ENCODE assay signal across 1 cellular context in the genomic region with DNA sequence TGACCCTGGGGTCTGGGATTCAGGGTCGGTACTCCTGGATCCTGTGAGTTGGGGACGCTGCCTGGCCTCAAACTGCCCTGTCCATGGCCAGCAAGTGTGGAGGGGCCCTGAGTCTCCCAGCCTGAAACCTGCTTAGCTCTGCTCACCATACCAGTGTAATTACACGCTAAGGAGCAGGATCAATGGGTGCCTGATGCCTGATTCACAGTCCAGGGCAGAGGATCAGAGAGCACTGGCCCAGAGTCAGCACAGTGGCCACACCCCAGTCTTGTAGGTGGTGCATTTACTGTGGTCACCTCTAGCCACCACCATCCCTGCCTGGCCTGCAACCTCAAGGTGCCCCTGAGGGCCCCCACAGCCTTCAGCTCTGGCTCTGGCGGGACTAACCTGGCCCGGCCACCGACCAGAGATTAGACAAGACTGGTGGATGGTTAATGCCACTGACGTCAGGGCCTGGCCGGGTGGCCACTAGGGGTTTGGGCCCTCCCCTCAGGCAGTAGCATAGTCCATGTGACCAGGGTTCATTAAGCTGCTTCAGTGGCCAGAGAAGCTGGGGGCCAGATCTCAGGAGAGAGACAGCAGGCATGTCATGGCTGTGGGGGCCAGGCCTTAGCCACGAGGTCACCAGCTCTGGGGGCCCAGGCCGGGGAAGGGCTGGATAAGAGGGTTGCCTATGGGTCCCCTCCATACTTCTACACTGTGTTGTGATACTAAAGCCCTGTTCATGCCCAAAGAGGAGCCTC.
TF ChIP-seq lines count a peak whose summit lies in the region.

No MANE protein-coding gene starts in this region.

TF ChIP-seq in K562, 482 proteins besides CTCF, POLR2A, EP300 and RAD21:
- TF ChIP-seq HEY1 (CRISPR knock-in tag; IDR thresholded peaks at IDR 0.05; ENCODE audit: borderline replicate concordance) = no peak
- TF ChIP-seq, protein P1, sequence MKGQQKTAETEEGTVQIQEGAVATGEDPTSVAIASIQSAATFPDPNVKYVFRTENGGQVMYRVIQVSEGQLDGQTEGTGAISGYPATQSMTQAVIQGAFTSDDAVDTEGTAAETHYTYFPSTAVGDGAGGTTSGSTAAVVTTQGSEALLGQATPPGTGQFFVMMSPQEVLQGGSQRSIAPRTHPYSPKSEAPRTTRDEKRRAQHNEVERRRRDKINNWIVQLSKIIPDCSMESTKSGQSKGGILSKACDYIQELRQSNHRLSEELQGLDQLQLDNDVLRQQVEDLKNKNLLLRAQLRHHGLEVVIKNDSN (CRISPR knock-in tag; IDR thresholded peaks at IDR 0.05) = peak; percentile 51
TF ChIP-seq in K562: peak in this region for 1.
